In the genomic region with DNA sequence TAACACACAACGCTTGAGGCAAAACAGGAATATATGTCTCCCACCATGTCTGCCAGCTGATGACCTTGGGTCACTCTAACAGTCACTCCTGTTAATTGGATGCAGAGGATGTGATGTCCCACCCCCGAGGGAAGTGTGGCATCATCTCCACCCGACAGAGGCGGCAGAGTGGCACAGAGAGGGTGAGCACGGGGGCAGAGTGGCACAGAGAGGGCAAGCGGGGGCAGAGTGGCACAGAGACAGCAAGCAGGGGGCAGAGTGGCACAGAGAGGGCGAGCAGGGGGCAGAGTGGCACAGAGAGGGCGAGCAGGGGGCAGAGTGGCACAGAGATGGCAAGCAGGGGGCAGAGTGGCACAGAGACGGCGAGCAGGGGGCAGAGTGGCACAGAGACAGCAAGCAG, we compare ENCODE assay signal across 2 cellular contexts.
TF ChIP-seq lines count a peak whose summit lies in the region.

No MANE protein-coding gene starts in this region.

TF ChIP-seq in WTC11, 78 proteins besides CTCF, POLR2A, EP300 and RAD21:
- TF ChIP-seq, protein P1, sequence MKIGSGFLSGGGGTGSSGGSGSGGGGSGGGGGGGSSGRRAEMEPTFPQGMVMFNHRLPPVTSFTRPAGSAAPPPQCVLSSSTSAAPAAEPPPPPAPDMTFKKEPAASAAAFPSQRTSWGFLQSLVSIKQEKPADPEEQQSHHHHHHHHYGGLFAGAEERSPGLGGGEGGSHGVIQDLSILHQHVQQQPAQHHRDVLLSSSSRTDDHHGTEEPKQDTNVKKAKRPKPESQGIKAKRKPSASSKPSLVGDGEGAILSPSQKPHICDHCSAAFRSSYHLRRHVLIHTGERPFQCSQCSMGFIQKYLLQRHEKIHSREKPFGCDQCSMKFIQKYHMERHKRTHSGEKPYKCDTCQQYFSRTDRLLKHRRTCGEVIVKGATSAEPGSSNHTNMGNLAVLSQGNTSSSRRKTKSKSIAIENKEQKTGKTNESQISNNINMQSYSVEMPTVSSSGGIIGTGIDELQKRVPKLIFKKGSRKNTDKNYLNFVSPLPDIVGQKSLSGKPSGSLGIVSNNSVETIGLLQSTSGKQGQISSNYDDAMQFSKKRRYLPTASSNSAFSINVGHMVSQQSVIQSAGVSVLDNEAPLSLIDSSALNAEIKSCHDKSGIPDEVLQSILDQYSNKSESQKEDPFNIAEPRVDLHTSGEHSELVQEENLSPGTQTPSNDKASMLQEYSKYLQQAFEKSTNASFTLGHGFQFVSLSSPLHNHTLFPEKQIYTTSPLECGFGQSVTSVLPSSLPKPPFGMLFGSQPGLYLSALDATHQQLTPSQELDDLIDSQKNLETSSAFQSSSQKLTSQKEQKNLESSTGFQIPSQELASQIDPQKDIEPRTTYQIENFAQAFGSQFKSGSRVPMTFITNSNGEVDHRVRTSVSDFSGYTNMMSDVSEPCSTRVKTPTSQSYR (CRISPR knock-in tag; IDR thresholded peaks at IDR 0.05): no peak
- TF ChIP-seq ZBTB21 (CRISPR knock-in tag; IDR thresholded peaks at IDR 0.05; ENCODE audit: borderline replicate concordance) (no peak), KAT7 (CRISPR knock-in tag; IDR thresholded peaks at IDR 0.05; ENCODE audit: borderline replicate concordance) (no peak), IRF1 (CRISPR knock-in tag; IDR thresholded peaks at IDR 0.05) (no peak), CBFB (CRISPR knock-in tag; IDR thresholded peaks at IDR 0.05; ENCODE audit: low read depth) (no peak), SOX15 (CRISPR knock-in tag; IDR thresholded peaks at IDR 0.05) (no peak), TCF7 (CRISPR knock-in tag; IDR thresholded peaks at IDR 0.05; ENCODE audit: low read depth) (no peak)

TF ChIP-seq in HepG2, 621 proteins besides CTCF, POLR2A, EP300 and RAD21 (continued from another document):
- TF ChIP-seq USF2 (IDR thresholded peaks at IDR 0.05; ENCODE audit: low read depth, low read length) (no peak), USF2 (CRISPR knock-in tag; IDR thresholded peaks at IDR 0.05; ENCODE audit: borderline replicate concordance) (no peak)
TF ChIP-seq in HepG2: peak in this region for 1.
